ENCODE assay signal across 1 cellular context in genomic region chr16:2170587-2171435, GRCh38.
TF ChIP-seq lines count a peak whose summit lies in the region.

No MANE protein-coding gene starts in this region.

TF ChIP-seq in K562, 482 proteins besides CTCF, POLR2A, EP300 and RAD21:
- TF ChIP-seq POLR2G (IDR thresholded peaks at IDR 0.05; ENCODE audit: low read depth, low read length) = peak; percentile 31
- TF ChIP-seq MAFG (tag; conservative IDR thresholded peaks at IDR 0.05) = no peak
- TF ChIP-seq MBD2 (IDR thresholded peaks at IDR 0.05; ENCODE audit: borderline replicate concordance, low read depth) = no peak
- TF ChIP-seq BDP1 (IDR thresholded peaks at IDR 0.05; ENCODE audit: insufficient read depth, insufficient read length) = no peak
- peak; percentile 90 for TF ChIP-seq ZBTB33 (CRISPR knock-in tag; IDR thresholded peaks at IDR 0.05)
